19 cellular contexts compared by ENCODE assay signal in the genomic region with DNA sequence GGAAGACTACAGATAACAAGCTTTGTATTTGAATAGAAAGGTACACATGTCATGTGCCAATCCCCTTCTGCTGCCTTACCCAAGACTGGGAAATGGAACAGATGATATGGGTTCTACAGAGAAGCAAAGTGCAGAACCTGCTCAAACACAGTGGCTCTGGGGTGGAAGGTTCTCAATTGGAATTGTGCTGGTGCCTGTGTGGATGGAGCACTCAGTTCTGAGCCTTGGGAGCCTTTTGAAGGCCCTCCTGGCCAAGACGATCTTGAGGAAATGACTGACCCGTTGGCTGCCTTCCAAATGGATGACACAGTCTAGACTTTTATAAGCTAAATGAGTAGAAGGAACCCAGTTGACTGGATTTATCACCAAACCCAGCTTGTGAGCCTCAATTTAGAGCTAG. TPM values are rescaled to one million over a fixed set of nuclear protein-coding genes. Genes with fewer than 3 reads are reported as not detected.
DNase-seq lines count a peak whose midpoint lies in the region; ATAC-seq and TF ChIP-seq lines count a peak whose summit lies in the region.
"Had no signal": no experiment of that assay in that cellular context is flagged by ENCODE, and none has a peak within 500 bp of the region (broad histone marks: within the 10 kb centered on the region; RNA-seq: fewer than 3 reads in every experiment).

No MANE protein-coding gene starts in this region.

- WGBS in tibial nerve, 2 donors, result 25 to 38% methylated on average over 2 of the region's 2 CpGs

- TF ChIP-seq CTCF in AG10803 (conservative IDR thresholded peaks at IDR 0.05; ENCODE audit: low read length) (no peak), astrocyte of the spinal cord (IDR thresholded peaks at IDR 0.05; ENCODE audit: low read depth, low read length) (no peak), tibial nerve (IDR thresholded peaks at IDR 0.05) (no peak)

- no peak for TF ChIP-seq POLR2A in tibial nerve (IDR thresholded peaks at IDR 0.05)

- DNase-seq in AG10803 (ENCODE audit: low read depth) (peak; percentile 42), HT1080 (ENCODE audit: low read depth) (peak; percentile 79), astrocyte of the spinal cord (ENCODE audit: low read depth, low spot score) (peak; percentile 48), iris pigment epithelial cell (ENCODE audit: low read depth) (peak; percentile 75), tibial nerve (ENCODE audit: low spot score in 2 of 2) (no peak), SW480 (ENCODE audit: low spot score) (no peak)
- no peak for DNase-seq in activated naive CD4-positive, alpha-beta T cell treated with anti-CD3 and anti-CD28 coated beads, Interleukin-2, amount 10 ng/mL, durations not matched to agents 7 days and 5 days
- DNase-seq: activated B cell treated with CpG ODN at 0.5 μM for 24 hours; GF-D8; natural killer cell; NCI-H1105 treated with DMSO at 0.1 percent for 48 hours; NCI-H510A treated with DMSO at 0.1 percent for 48 hours; stimulated activated CD4-positive, alpha-beta T cell treated with anti-CD3 and anti-CD28 coated beads, Interleukin-4, amount 100 ng/mL, for 4 hours; stimulated activated naive CD4-positive, alpha-beta T cell had no signal

- no peaks in the 10 kb centered on the region for H3K9me3 ChIP-seq in tibial nerve
- H3K9me3 ChIP-seq: BLaER1 treated with 17β-estradiol and CSF1 and Interleukin-3, amounts not matched to agents 10 nM and 100 nM; SJSA1 had no signal

- no peaks in the 10 kb centered on the region for H3K36me3 ChIP-seq in tibial nerve
- H3K36me3 ChIP-seq: BLaER1 treated with 17β-estradiol and CSF1 and Interleukin-3, amounts not matched to agents 10 nM and 100 nM; SJSA1 had no signal

- H3K27ac ChIP-seq in tibial nerve, result no peak overlapping the region
- H3K27ac ChIP-seq: BLaER1 treated with 17β-estradiol and CSF1 and Interleukin-3, amounts not matched to agents 10 nM and 100 nM; SJSA1 had no signal

- no peaks in the 10 kb centered on the region for H3K27me3 ChIP-seq in tibial nerve
- H3K27me3 ChIP-seq: BLaER1 treated with 17β-estradiol and CSF1 and Interleukin-3, amounts not matched to agents 10 nM and 100 nM; SJSA1 had no signal

- in situ Hi-C loops in astrocyte of the spinal cord (cut with HindIII; ENCODE audit: low sequenced_read_pairs), result no loop called here

- no peak overlapping the region for H3K27ac Mint-ChIP-seq in activated naive CD4-positive, alpha-beta T cell treated with anti-CD3 and anti-CD28 coated beads, Interleukin-2, amount 10 ng/mL, durations not matched to agents 7 days and 5 days
- H3K27ac Mint-ChIP-seq: activated B cell treated with CpG ODN at 0.5 μM for 24 hours, natural killer cell had no signal

- no peaks in the 10 kb centered on the region for H3K9me3 Mint-ChIP-seq in activated naive CD4-positive, alpha-beta T cell treated with anti-CD3 and anti-CD28 coated beads, Interleukin-2, amount 10 ng/mL, durations not matched to agents 7 days and 5 days
- H3K9me3 Mint-ChIP-seq: activated B cell treated with CpG ODN at 0.5 μM for 24 hours, natural killer cell had no signal

- no peak for TF ChIP-seq EP300 in tibial nerve (IDR thresholded peaks at IDR 0.05)

- H3K4me1 Mint-ChIP-seq in activated naive CD4-positive, alpha-beta T cell treated with anti-CD3 and anti-CD28 coated beads, Interleukin-2, amount 10 ng/mL, durations not matched to agents 7 days and 5 days, result no peaks in the 10 kb centered on the region
- H3K4me1 Mint-ChIP-seq: activated B cell treated with CpG ODN at 0.5 μM for 24 hours, natural killer cell had no signal

- no peak overlapping the region for H3K4me3 Mint-ChIP-seq in activated naive CD4-positive, alpha-beta T cell treated with anti-CD3 and anti-CD28 coated beads, Interleukin-2, amount 10 ng/mL, durations not matched to agents 7 days and 5 days
- H3K4me3 Mint-ChIP-seq: activated B cell treated with CpG ODN at 0.5 μM for 24 hours, natural killer cell had no signal

- ATAC-seq in GM19351 (IDR thresholded peaks at IDR 0.05; ENCODE audit: unreplicated experiment), result no peak
- ATAC-seq: natural killer cell, right cardiac atrium had no signal

- peaks cover 59% of the 10 kb centered on the region for H3K27me3 Mint-ChIP-seq in activated naive CD4-positive, alpha-beta T cell treated with anti-CD3 and anti-CD28 coated beads, Interleukin-2, amount 10 ng/mL, durations not matched to agents 7 days and 5 days

- H3K4me1 ChIP-seq in tibial nerve, result no peaks in the 10 kb centered on the region
- H3K4me1 ChIP-seq: SJSA1 had no signal

- CTCF ChIA-PET in activated naive CD4-positive, alpha-beta T cell treated with anti-CD3 and anti-CD28 coated beads, Interleukin-2, amount 10 ng/mL, durations not matched to agents 7 days and 5 days (lab: Charles Lee), result interaction anchor here (1.3 kb wide), 1 partner anchor 12 kb away, joined by 4 read pairs; no protein-coding TSS in a partner anchor

- H3K4me3 ChIP-seq in AG10803 (ENCODE audit: low read length) (no peak overlapping the region), astrocyte of the spinal cord (ENCODE audit: low read depth, low read length) (no peak overlapping the region), tibial nerve (no peak overlapping the region)
- H3K4me3 ChIP-seq: BLaER1 treated with 17β-estradiol and CSF1 and Interleukin-3, amounts not matched to agents 10 nM and 100 nM; SJSA1 had no signal

- no peaks in the 10 kb centered on the region for H3K36me3 Mint-ChIP-seq in activated naive CD4-positive, alpha-beta T cell treated with anti-CD3 and anti-CD28 coated beads, Interleukin-2, amount 10 ng/mL, durations not matched to agents 7 days and 5 days
- H3K36me3 Mint-ChIP-seq: natural killer cell had no signal

RNA-seq across cellular contexts. Expression of gene PRSS3, which starts 4.2 kb away (rescaled TPM):
- total RNA-seq in HT1080 (2014; rRNA removed; shearing (Covaris generic)), result 6.8 and 7.3 TPM in 2 replicates
- 2.3 and 3.7 TPM in 2 replicates for polyA plus RNA-seq in HT1080 (2015; cell fraction: cytosol; rRNA removed)
- 0.45 and 1.1 TPM in 2 replicates for polyA plus RNA-seq in HT1080 (2015; cell fraction: nucleus; rRNA removed)
- not detected for total RNA-seq in tibial nerve
- total RNA-seq: activated B cell treated with CpG ODN at 0.5 μM for 24 hours, H4, right cardiac atrium, SJSA1 had no signal
- polyA plus RNA-seq: right cardiac atrium had no signal

RNA-seq across cellular contexts. Expression of gene UBE2R2, which starts 25.8 kb away (rescaled TPM):
- 15.9 and 25.7 TPM in 2 replicates for total RNA-seq in HT1080 (2014; rRNA removed; shearing (Covaris generic))
- polyA plus RNA-seq in HT1080 (2015; cell fraction: cytosol; rRNA removed), result 45.2 and 53.2 TPM in 2 replicates
- polyA plus RNA-seq in HT1080 (2015; cell fraction: nucleus; rRNA removed), result 28.4 and 29.9 TPM in 2 replicates
- total RNA-seq in tibial nerve, result 10 to 100 TPM; 23.2 to 28.4 (median 25.9) TPM

Comparison
In these comparisons a context has a peak if more than half of its experiments do, and no peak if none do; other contexts are left out.
1. DNase-seq: peak in AG10803 (single experiment), HT1080 (single experiment), astrocyte of the spinal cord (single experiment) and iris pigment epithelial cell (single experiment); none in tibial nerve (0 of 2), activated naive CD4-positive, alpha-beta T cell treated with anti-CD3 and anti-CD28 coated beads, Interleukin-2, amount 10 ng/mL, durations not matched to agents 7 days and 5 days (single experiment) and SW480 (single experiment).